18 cellular contexts compared by ENCODE assay signal in the genomic region with DNA sequence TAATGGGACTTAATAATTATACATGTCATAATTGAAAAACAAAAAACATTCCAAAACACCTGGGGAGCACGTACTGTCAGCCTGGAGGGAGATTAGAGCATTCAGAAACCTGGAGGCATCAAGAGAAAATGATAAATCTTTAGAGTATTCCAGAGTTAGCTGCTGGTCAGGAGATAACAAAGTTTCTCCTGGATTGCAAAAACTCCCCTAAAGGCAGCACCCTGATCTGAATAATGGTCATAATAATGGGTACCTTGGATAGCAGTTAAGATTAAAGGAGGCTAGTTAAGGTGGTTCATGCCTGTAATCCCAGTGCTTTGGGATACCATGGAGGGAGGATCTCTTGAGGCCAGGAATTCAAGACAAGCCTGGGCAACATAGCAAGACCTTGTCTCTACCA. TPM values are rescaled to one million over a fixed set of nuclear protein-coding genes. Genes with fewer than 3 reads are reported as not detected.
"Had no signal": no experiment of that assay in that cellular context is flagged by ENCODE, and none has a peak within 500 bp of the region (broad histone marks: within the 10 kb centered on the region; RNA-seq: fewer than 3 reads in every experiment).

No MANE protein-coding gene starts in this region.

- H3K4me1 ChIP-seq: left lung, upper lobe of right lung had no signal

- DNase-seq: activated CD4-positive, alpha-beta T cell treated with anti-CD3 and anti-CD28 coated beads for 48 hours; activated CD4-positive, alpha-beta T cell treated with anti-CD3 and anti-CD28 coated beads, Interleukin-2, amount 50 U/mL, for 48 hours; activated CD8-positive, alpha-beta memory T cell treated with anti-CD3 and anti-CD28 coated beads for 24 hours; activated effector memory CD4-positive, alpha-beta T cell treated with Interleukin-2 at 50 U/mL for 16 hours; activated naive CD4-positive, alpha-beta T cell treated with Interleukin-2 at 50 U/mL for 16 hours; amniotic stem cell; caudate nucleus; foreskin keratinocyte; left lung; mucosa of descending colon; small intestine; stimulated activated CD4-positive, alpha-beta T cell treated with anti-CD3 and anti-CD28 coated beads, Interleukin-4, amount 100 ng/mL, for 24 hours; SW 1271; T-helper 9 cell; upper lobe of right lung had no signal

- ATAC-seq: foreskin keratinocyte; left lung; stimulated activated effector memory CD8-positive, alpha-beta T cell treated with anti-CD3 and anti-CD28 coated beads, Interleukin-12 subunit alpha, Interleukin-12 subunit beta, amount 100 ng/mL, for 72 hours; upper lobe of right lung had no signal

- H3K27ac ChIP-seq: foreskin keratinocyte, left lung, VCaP had no signal

- H3K9me3 ChIP-seq: left lung, mucosa of descending colon, upper lobe of right lung had no signal

- H3K36me3 ChIP-seq: left lung, upper lobe of right lung had no signal

- H3K27me3 ChIP-seq: foreskin keratinocyte, upper lobe of right lung had no signal

- H3K4me3 ChIP-seq: left lung, mucosa of descending colon, upper lobe of right lung had no signal

RNA-seq across cellular contexts. Expression of a gene that starts 15.9 kb away (rescaled TPM):
- total RNA-seq: mesenteric fat pad had no signal
- polyA plus RNA-seq: foreskin keratinocyte had no signal
